ENCODE assay signal across 8 cellular contexts in the genomic region with DNA sequence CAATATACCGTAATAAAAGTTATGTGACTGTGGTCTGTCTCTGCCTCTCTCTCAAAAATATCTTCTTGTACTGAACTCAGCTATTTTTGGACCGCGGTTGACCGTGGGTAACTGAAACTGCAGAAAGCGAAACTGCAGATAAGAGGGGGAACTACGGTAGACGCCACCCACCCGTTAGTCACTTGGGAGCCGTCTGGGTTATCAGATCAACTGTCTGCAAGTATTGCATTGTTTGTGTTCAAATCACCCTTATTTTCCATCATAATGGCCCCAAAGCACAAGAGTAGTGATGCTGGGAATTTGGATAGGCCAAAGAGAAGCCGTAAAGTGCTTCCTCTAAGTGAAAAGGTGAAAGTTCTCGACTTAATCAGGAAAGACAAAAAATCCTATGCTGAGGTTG.
DNase-seq lines count a peak whose midpoint lies in the region; ATAC-seq and TF ChIP-seq lines count a peak whose summit lies in the region.
"Not testable (repeated sequence)": the region's sequence is repeated elsewhere in the genome, so short reads cannot be mapped to it uniquely, and the experiment has no call there.

No MANE protein-coding gene starts in this region.

- DNase-seq in Ammon's horn (ENCODE audit: low spot score) (peak; percentile 64), NOMO-1 treated with dmso at 0.1 percent for 144 hours (lab: John Stamatoyannopoulos, UW; ENCODE audit: unreplicated experiment) (peak; percentile 82), cardiac fibroblast (ENCODE audit: low read depth in 2 of 2) (peak; percentile 58 to 66), left kidney (ENCODE audit: low read depth, low spot score) (peak; percentile 46)
- DNase-seq in activated CD4-positive, alpha-beta T cell treated with anti-CD3 and anti-CD28 coated beads, Interleukin-2, amount 50 U/mL, for 48 hours: peak; percentile 82 to 91
- peak; percentile 85 to 86 for DNase-seq in stimulated activated CD4-positive, alpha-beta T cell treated with anti-CD3 and anti-CD28 coated beads, Interleukin-2, amount 100 ng/mL, for 24 hours

- peak overlapping the region; percentile 3 to 37 for H3K4me3 ChIP-seq in cardiac fibroblast (replicated peaks in 1 of 2; ENCODE audit: low read depth in 2 of 2, low read length in 2 of 2)

- TF ChIP-seq POLR2A in GM19193 (IDR thresholded peaks at IDR 0.05; ENCODE audit: extremely low read depth, insufficient read depth, insufficient read length): peak; percentile 44

- ATAC-seq in HG02981 (IDR thresholded peaks at IDR 0.05; ENCODE audit: unreplicated experiment): peak; percentile 90

- TF ChIP-seq CTCF in cardiac fibroblast (IDR thresholded peaks at IDR 0.05; ENCODE audit: low read depth, low read length): not testable (repeated sequence)

Comparison
In these comparisons a context has a peak if more than half of its experiments do, and no peak if none do; other contexts are left out.
1. Peak in every context shown above with its lines: DNase-seq, ATAC-seq and H3K4me3 ChIP-seq.